Comparison of ENCODE assay signal across 9 cellular contexts in the genomic region with DNA sequence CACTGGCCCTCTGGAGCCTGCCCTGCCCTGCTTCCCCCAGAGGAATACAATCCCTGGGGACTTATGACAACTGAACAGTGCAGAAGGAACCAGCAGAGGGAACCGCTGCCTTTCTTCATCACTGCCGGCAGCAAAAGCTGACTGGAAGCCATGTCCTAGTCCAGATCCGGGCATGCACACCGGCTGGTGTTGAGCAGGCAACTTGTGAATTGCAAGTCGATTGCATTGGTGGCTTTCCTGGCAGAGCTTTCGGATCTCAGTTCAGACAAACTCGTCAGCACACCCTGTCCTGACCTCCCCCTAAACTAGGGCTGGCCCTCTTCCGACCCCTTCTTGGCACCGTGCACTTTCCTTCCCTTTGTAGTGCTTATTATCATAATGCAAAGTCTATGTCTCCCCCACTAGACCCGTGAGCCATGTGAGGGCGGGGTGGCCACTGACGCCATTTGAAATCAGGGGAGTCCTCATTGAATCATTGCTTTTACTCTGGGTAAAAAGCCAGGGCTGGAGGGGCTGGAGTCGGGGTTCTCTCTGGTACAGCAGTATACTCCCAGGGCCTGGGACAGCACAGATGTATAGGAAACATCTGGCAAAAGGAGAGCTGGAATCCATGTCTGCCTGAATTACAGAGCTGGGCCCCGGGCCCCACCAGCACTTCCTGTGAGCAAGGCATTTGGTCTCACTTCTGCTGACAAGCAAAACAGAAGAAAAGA. TPM values are rescaled to one million over a fixed set of nuclear protein-coding genes. Genes with fewer than 3 reads are reported as not detected.
DNase-seq lines count a peak whose midpoint lies in the region; ATAC-seq, FAIRE-seq and TF ChIP-seq lines count a peak whose summit lies in the region.
"Had no signal": no experiment of that assay in that cellular context is flagged by ENCODE, and none has a peak within 500 bp of the region (broad histone marks: within the 10 kb centered on the region; RNA-seq: fewer than 3 reads in every experiment).

No MANE protein-coding gene starts in this region.

- peak overlapping the region; percentile 89 to 96 (median 92) for H3K4me3 Mint-ChIP-seq in CD8-positive, alpha-beta memory T cell

- FAIRE-seq in bronchial epithelial cell (lab: Jason Lieb, UNC): no peak

- no TSS peak for BruUV-seq in PC-3 (replicated peaks; lab: Mats Ljungman, UMichigan)

- H3K27ac ChIP-seq in CD8-positive, alpha-beta memory T cell (ENCODE audit: low read depth, low read length): peak overlapping the region; percentile 91
- no peak overlapping the region for H3K27ac ChIP-seq in PC-3 (ENCODE audit: low read length)

- peak overlapping the region; percentile 90 to 98 (median 96) for H3K27ac Mint-ChIP-seq in CD8-positive, alpha-beta memory T cell

- H3K4me1 Mint-ChIP-seq in CD8-positive, alpha-beta memory T cell: peaks cover 49 to 65% (median 51%) of the 10 kb centered on the region in 3 donors

- H4K20me1 ChIP-seq in PC-3 (ENCODE audit: low read length): no peaks in the 10 kb centered on the region

- no peak overlapping the region for H3K4me2 ChIP-seq in PC-3 (ENCODE audit: low read length)

- peak; percentile 9 for TF ChIP-seq CTCF in GM13976 (IDR thresholded peaks at IDR 0.05; ENCODE audit: borderline replicate concordance, control extremely low read depth, extremely low read depth, insufficient read depth, missing control alignments)
- peak; percentile 35; the same call in 1 of the 2 replicates for TF ChIP-seq CTCF in PC-3 (conservative IDR thresholded peaks at IDR 0.05; ENCODE audit: low read depth, low read length)
- peak; percentile 20 for TF ChIP-seq CTCF in bronchial epithelial cell (IDR thresholded peaks at IDR 0.05; ENCODE audit: insufficient read depth, low read length, severe bottlenecking)

- no peaks in the 10 kb centered on the region for H3K36me3 ChIP-seq in CD8-positive, alpha-beta memory T cell (ENCODE audit: insufficient read depth, low read length)
- H3K36me3 ChIP-seq in PC-3 (ENCODE audit: low read depth, low read length) (no peaks in the 10 kb centered on the region), bronchial epithelial cell (ENCODE audit: control insufficient read depth, insufficient read depth, low read length) (no peaks in the 10 kb centered on the region)

- peak overlapping the region; percentile 67 for H3K4me3 ChIP-seq in CD8-positive, alpha-beta memory T cell (ENCODE audit: low read length)
- H3K4me3 ChIP-seq in PC-3 (ENCODE audit: low read length): no peak overlapping the region
- H3K4me3 ChIP-seq in bronchial epithelial cell (ENCODE audit: low read depth, low read length): no peak overlapping the region

- H3K4me1 ChIP-seq in CD8-positive, alpha-beta memory T cell (ENCODE audit: insufficient read depth, low read length): peaks cover 19% of the 10 kb centered on the region
- H3K4me1 ChIP-seq in PC-3 (ENCODE audit: insufficient read depth, low read length): peaks cover 19% of the 10 kb centered on the region

- H3K27me3 Mint-ChIP-seq in CD8-positive, alpha-beta memory T cell: peaks cover 0 to 2% of the 10 kb centered on the region in 2 donors

- H3K9me3 ChIP-seq in CD8-positive, alpha-beta memory T cell (ENCODE audit: low read length): no peaks in the 10 kb centered on the region
- no peaks in the 10 kb centered on the region for H3K9me3 ChIP-seq in PC-3 (ENCODE audit: low read length)

- H3F3A ChIP-seq in PC-3 (ENCODE audit: low read length, unreplicated experiment): no peaks in the 10 kb centered on the region

- peak; percentile 26 to 71 (median 44) for DNase-seq in CD8-positive, alpha-beta memory T cell
- DNase-seq in GM13976 (ENCODE audit: low spot score): no peak
- peak; percentile 42 for DNase-seq in PC-3
- no peak for DNase-seq in bronchial epithelial cell (ENCODE audit: low read depth)
- DNase-seq in midbrain (lab: John Stamatoyannopoulos, UW): peak; percentile 13
- DNase-seq in mucosa of gallbladder (ENCODE audit: low spot score): no peak

- in situ Hi-C loops in GM13976 (cut with MboI; ENCODE audit: low sequenced_read_pairs, unreplicated experiment): no loop called here

- no peak overlapping the region for H2AFZ ChIP-seq in PC-3 (ENCODE audit: low read length)

- intact Hi-C loops in PC-3 (cut with micrococcal nuclease): loop anchor here (1.0 kb wide), 1 partner anchor 23 kb away; no protein-coding TSS in a partner anchor

- CTCF ChIA-PET in CD8-positive, alpha-beta memory T cell (lab: Charles Lee): interaction anchor here (0.7 to 10.5 kb wide), 5 partner anchors 9 to 25 kb away, joined by 3 to 230 read pairs (median 5); a partner anchor contains a TSS
- CTCF ChIA-PET in PC-3 (lab: Charles Lee): interaction anchor here (0.6 to 1.6 kb wide), 2 partner anchors 17 to 23 kb away, joined by 3 to 5 read pairs; no protein-coding TSS in a partner anchor

- ATAC-seq in PC-3 (no peak), GM19463 (IDR thresholded peaks at IDR 0.05; ENCODE audit: unreplicated experiment) (no peak), GM18873 (IDR thresholded peaks at IDR 0.05; ENCODE audit: low FRiP score, unreplicated experiment) (no peak)

- H3K79me2 ChIP-seq in PC-3 (ENCODE audit: low read length): no peaks in the 10 kb centered on the region

- H3K27me3 ChIP-seq in CD8-positive, alpha-beta memory T cell (ENCODE audit: insufficient read depth, low read length, poor library complexity, severe bottlenecking): no peaks in the 10 kb centered on the region
- H3K27me3 ChIP-seq in PC-3 (ENCODE audit: low read length) (no peaks in the 10 kb centered on the region), bronchial epithelial cell (ENCODE audit: control insufficient read depth, insufficient read depth, low read length) (no peaks in the 10 kb centered on the region)

- POLR2A ChIA-PET in CD8-positive, alpha-beta memory T cell (lab: Charles Lee): interaction anchor here (0.6 to 3.1 kb wide), 7 partner anchors 12 to 130 kb away, joined by 4 to 17 read pairs (median 6); a partner anchor contains a TSS
- POLR2A ChIA-PET in PC-3 (lab: Charles Lee; ENCODE audit: unreplicated experiment): no interaction called here

- H3K36me3 Mint-ChIP-seq in CD8-positive, alpha-beta memory T cell: peaks cover 0 to 26% (median 0%) of the 10 kb centered on the region in 3 donors

- H3K9ac ChIP-seq in PC-3 (ENCODE audit: low read length): no peak overlapping the region

- H3K9me3 Mint-ChIP-seq in CD8-positive, alpha-beta memory T cell: peaks cover 0 to 3% (median 0%) of the 10 kb centered on the region in 5 donors

- H3K9me2 ChIP-seq in PC-3 (replicated peaks; ENCODE audit: low read length): no peaks in the 10 kb centered on the region

RNA-seq across cellular contexts. Expression of a gene that starts 1.8 kb away (rescaled TPM):
- total RNA-seq in CD8-positive, alpha-beta memory T cell: 100 to 1,000 TPM; 124 to 133 TPM
- polyA plus RNA-seq in CD8-positive, alpha-beta memory T cell: 116 TPM
- total RNA-seq in PC-3 (2014; rRNA removed) (4.0 and 4.6 TPM in 2 replicates), bronchial epithelial cell (0.77 and 0.79 TPM in 2 replicates), mucosa of gallbladder (53.8 TPM)

RNA-seq across cellular contexts. Expression of a gene that starts 10.5 kb away (rescaled TPM):
- 100 to 1,000 TPM; 160 to 162 TPM for total RNA-seq in CD8-positive, alpha-beta memory T cell
- polyA plus RNA-seq in CD8-positive, alpha-beta memory T cell: 105 TPM
- total RNA-seq in PC-3 (2014; rRNA removed) (169 and 172 TPM in 2 replicates), bronchial epithelial cell (56.9 and 66.8 TPM in 2 replicates), mucosa of gallbladder (81.6 TPM)

RNA-seq across cellular contexts. Expression of a gene that starts 19.8 kb away (rescaled TPM):
- not detected for total RNA-seq in CD8-positive, alpha-beta memory T cell
- polyA plus RNA-seq in CD8-positive, alpha-beta memory T cell: not detected
- total RNA-seq in PC-3 (2014; rRNA removed) (not detected in 2 replicates), bronchial epithelial cell (not detected in 2 replicates), mucosa of gallbladder (1.1 TPM)
- total RNA-seq: pulmonary artery endothelial cell had no signal

RNA-seq across cellular contexts. Expression of a gene that starts 20.1 kb away (rescaled TPM):
- 1 to 10 TPM; 3.5 to 4.6 TPM for total RNA-seq in CD8-positive, alpha-beta memory T cell
- not detected for polyA plus RNA-seq in CD8-positive, alpha-beta memory T cell
- total RNA-seq in PC-3 (2014; rRNA removed) (3.7 TPM in 1 of 2 replicates, not detected in the other), bronchial epithelial cell (5.5 and 10.3 TPM in 2 replicates), mucosa of gallbladder (19.5 TPM)

RNA-seq across cellular contexts. Expression of a gene that starts 38.3 kb away (rescaled TPM):
- under 1 TPM; 0.62 to 0.79 TPM for total RNA-seq in CD8-positive, alpha-beta memory T cell
- polyA plus RNA-seq in CD8-positive, alpha-beta memory T cell: 0.38 TPM
- 5.2 and 11.2 TPM in 2 replicates for total RNA-seq in PC-3 (2014; rRNA removed)
- 0.26 and 1.4 TPM in 2 replicates for total RNA-seq in bronchial epithelial cell
- total RNA-seq in mucosa of gallbladder: 10.0 TPM

Comparison
In these comparisons a context has a peak if more than half of its experiments do, and no peak if none do; other contexts are left out.
1. DNase-seq: peak in CD8-positive, alpha-beta memory T cell (5 of 5), PC-3 (single experiment) and midbrain (single experiment); none in GM13976 (single experiment), bronchial epithelial cell (single experiment) and mucosa of gallbladder (single experiment).
2. Peak in every context shown above with its lines, with median percentiles within 50 percentile points of each other: CTCF ChIP-seq.